In the genomic region with DNA sequence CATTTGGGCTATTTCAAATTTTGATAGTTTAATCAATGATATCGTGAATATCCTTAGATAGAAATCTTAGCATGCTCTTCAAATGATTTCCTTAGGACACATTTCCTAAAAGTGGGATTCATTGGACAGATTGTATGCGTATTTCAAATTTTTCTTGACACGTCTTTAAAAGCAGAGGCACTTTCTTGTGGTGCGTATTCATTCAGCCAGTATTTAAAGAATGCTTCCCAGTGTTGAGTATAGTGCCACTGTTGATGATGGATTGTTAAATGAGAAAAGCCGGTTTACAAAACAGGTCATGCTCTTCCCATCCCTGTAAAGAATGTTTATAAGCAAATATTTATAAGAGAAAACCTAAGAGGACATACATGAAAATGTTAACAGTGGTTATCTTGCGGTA, we compare ENCODE assay signal across 27 cellular contexts. TPM values are rescaled to one million over a fixed set of nuclear protein-coding genes. Genes with fewer than 3 reads are reported as not detected.
DNase-seq lines count a peak whose midpoint lies in the region; ATAC-seq, FAIRE-seq and TF ChIP-seq lines count a peak whose summit lies in the region.
"Had no signal": no experiment of that assay in that cellular context is flagged by ENCODE, and none has a peak within 500 bp of the region (broad histone marks: within the 10 kb centered on the region; RNA-seq: fewer than 3 reads in every experiment).

No MANE protein-coding gene starts in this region.

- peak overlapping the region; percentile 33 for H3K27ac Mint-ChIP-seq in type B pancreatic cell
- H3K27ac Mint-ChIP-seq: CD14-positive monocyte; CD4-positive, alpha-beta memory T cell; CD4-positive, CD25-positive, alpha-beta regulatory T cell had no signal

- H3K4me3 ChIP-seq in keratinocyte (ENCODE audit: control insufficient read depth in 2 of 3, extremely low read depth in 1 of 3, insufficient read depth in 2 of 3, low read depth in 1 of 3, low read length in 3 of 3) (no peak overlapping the region), OCI-LY7 (ENCODE audit: low read depth, low read length, poor library complexity, severe bottlenecking) (no peak overlapping the region)
- H3K4me3 ChIP-seq: BLaER1, GM12878 had no signal

- no peaks in the 10 kb centered on the region for H3K79me2 ChIP-seq in keratinocyte (ENCODE audit: control insufficient read depth, insufficient read depth, low read length)
- H3K79me2 ChIP-seq in OCI-LY7 (ENCODE audit: insufficient read depth, low read depth, low read length), result no peaks in the 10 kb centered on the region

- ATAC-seq in GM21786 (IDR thresholded peaks at IDR 0.05; ENCODE audit: unreplicated experiment), result no peak
- ATAC-seq: GM12878 had no signal

- peaks cover 3% of the 10 kb centered on the region for H3K4me1 ChIP-seq in keratinocyte (ENCODE audit: control insufficient read depth, extremely low read depth, insufficient read depth, low read length)
- H3K4me1 ChIP-seq in OCI-LY7 (ENCODE audit: insufficient read depth, low read length, poor library complexity, severe bottlenecking), result no peaks in the 10 kb centered on the region
- H3K4me1 ChIP-seq: BE2C, BLaER1 had no signal

- no peaks in the 10 kb centered on the region for H3K9me2 ChIP-seq in OCI-LY7 (ENCODE audit: insufficient read depth, low read length)

- H4K20me1 ChIP-seq in keratinocyte (ENCODE audit: control insufficient read depth, extremely low read depth, insufficient read depth, low read length) (no peaks in the 10 kb centered on the region), OCI-LY7 (ENCODE audit: insufficient read depth, low read length) (no peaks in the 10 kb centered on the region)
- H4K20me1 ChIP-seq: BLaER1 had no signal

- no peak overlapping the region for H3K4me3 Mint-ChIP-seq in type B pancreatic cell
- H3K4me3 Mint-ChIP-seq: CD14-positive monocyte; CD4-positive, alpha-beta memory T cell; CD4-positive, CD25-positive, alpha-beta regulatory T cell; CD8-positive, alpha-beta memory T cell had no signal

- dilution Hi-C loops in keratinocyte (cut with MboI; ENCODE audit: extremely low pct_ligation_motif_present, low sequenced_read_pairs), result no loop called here

- H3K27ac ChIP-seq in keratinocyte (ENCODE audit: control insufficient read depth, insufficient read depth, low read length), result no peak overlapping the region
- H3K27ac ChIP-seq in OCI-LY7 (ENCODE audit: low read depth, low read length, poor library complexity, severe bottlenecking), result no peak overlapping the region
- H3K27ac ChIP-seq: BLaER1 had no signal

- intact Hi-C loops in OCI-LY7 (cut with micrococcal nuclease; ENCODE audit: unreplicated experiment), result no loop called here

- FAIRE-seq in keratinocyte (lab: Jason Lieb, UNC), result peak; percentile 17
- FAIRE-seq: A204.1, GM12892, GM18507 had no signal

- H3K36me3 Mint-ChIP-seq in type B pancreatic cell, result peaks cover 27% of the 10 kb centered on the region

- CTCF ChIA-PET in OCI-LY7 (lab: Charles Lee; ENCODE audit: unreplicated experiment), result no interaction called here

- H3K4me2 ChIP-seq in keratinocyte (ENCODE audit: control insufficient read depth, extremely low read depth, insufficient read depth, low read depth, low read length) (no peak overlapping the region), OCI-LY7 (ENCODE audit: low read length) (no peak overlapping the region)
- H3K4me2 ChIP-seq: BLaER1 had no signal

- POLR2A ChIA-PET in OCI-LY7 (lab: Charles Lee), result no interaction called here

- H2AFZ ChIP-seq in keratinocyte (ENCODE audit: control insufficient read depth, low read length) (no peak overlapping the region), OCI-LY7 (ENCODE audit: low read length) (no peak overlapping the region)

- DNase-seq in amniotic epithelial cell (ENCODE audit: low read depth) (peak; percentile 78), keratinocyte (ENCODE audit: low read depth, low spot score) (no peak), type B pancreatic cell (ENCODE audit: extremely low spot score, unreplicated experiment) (no peak), OCI-LY7 (ENCODE audit: low spot score) (no peak)
- DNase-seq in stimulated activated CD4-positive, alpha-beta T cell treated with anti-CD3 and anti-CD28 coated beads, Interleukin-4, amount 100 ng/mL, for 4 hours, result no peak
- DNase-seq: 8988T; ACHN; BE2C; C1 segment of cervical spinal cord; CD4-positive, alpha-beta memory T cell; CD4-positive, CD25-positive, alpha-beta regulatory T cell; CD8-positive, alpha-beta memory T cell; COR-L47; DMS 273 treated with DMSO at 0.1 percent for 48 hours; DMS153; DMS53; DMS79; DND-41; EL; GDM1 had no signal

- no TSS peak for BruUV-seq in OCI-LY7 (replicated peaks; lab: Mats Ljungman, UMichigan)

- H3K27me3 ChIP-seq in keratinocyte (ENCODE audit: control insufficient read depth, extremely low read depth, insufficient read depth, low read length), result no peaks in the 10 kb centered on the region
- H3K27me3 ChIP-seq: BE2C, BLaER1 had no signal

- H3K9me1 ChIP-seq in keratinocyte (ENCODE audit: control insufficient read depth, extremely low read depth, insufficient read depth, low read length), result no peaks in the 10 kb centered on the region

- no peak overlapping the region for H3K9ac ChIP-seq in keratinocyte (ENCODE audit: control insufficient read depth, extremely low read depth, insufficient read depth, low read length)
- H3K9ac ChIP-seq: BLaER1 had no signal

- H3K36me3 ChIP-seq in keratinocyte (ENCODE audit: control insufficient read depth in 2 of 2, extremely low read depth in 1 of 2, insufficient read depth in 2 of 2, low read length in 2 of 2) (peaks cover 0 to 10% of the 10 kb centered on the region in 2 experiments), OCI-LY7 (ENCODE audit: insufficient read depth, low read length) (peaks cover 32% of the 10 kb centered on the region)
- H3K36me3 ChIP-seq: BE2C had no signal

- TF ChIP-seq CTCF in keratinocyte (optimal IDR thresholded peaks at IDR 0.05 in 1 of 3, IDR thresholded peaks at IDR 0.05 in 1 of 3, conservative IDR thresholded peaks at IDR 0.05 in 1 of 3; ENCODE audit: extremely low read depth in 1 of 3, insufficient read depth in 2 of 3, low read length in 3 of 3) (no peak), type B pancreatic cell (conservative IDR thresholded peaks at IDR 0.05) (no peak), OCI-LY7 (conservative IDR thresholded peaks at IDR 0.05; ENCODE audit: low read length) (no peak)

- peaks cover 4% of the 10 kb centered on the region for H3K4me1 Mint-ChIP-seq in type B pancreatic cell (ENCODE audit: unreplicated experiment)
- H3K4me1 Mint-ChIP-seq: CD14-positive monocyte; CD8-positive, alpha-beta memory T cell had no signal

- no peaks in the 10 kb centered on the region for H3K9me3 ChIP-seq in keratinocyte (ENCODE audit: control insufficient read depth, low read depth, low read length)
- H3K9me3 ChIP-seq in OCI-LY7 (ENCODE audit: low read length), result no peaks in the 10 kb centered on the region
- H3K9me3 ChIP-seq: BE2C, BLaER1 had no signal

- no peaks in the 10 kb centered on the region for H3K9me3 Mint-ChIP-seq in type B pancreatic cell
- H3K9me3 Mint-ChIP-seq: CD14-positive monocyte; CD4-positive, alpha-beta memory T cell; CD4-positive, CD25-positive, alpha-beta regulatory T cell; CD8-positive, alpha-beta memory T cell had no signal

- no peaks in the 10 kb centered on the region for H3K27me3 Mint-ChIP-seq in type B pancreatic cell
- H3K27me3 Mint-ChIP-seq: CD4-positive, alpha-beta memory T cell; CD4-positive, CD25-positive, alpha-beta regulatory T cell; CD8-positive, alpha-beta memory T cell had no signal

RNA-seq across cellular contexts. Expression of a gene that starts 15.1 kb away (rescaled TPM):
- 20.1 to 45.3 TPM (median 42.8 TPM) in 3 replicates for polyA plus RNA-seq in keratinocyte
- polyA plus RNA-seq in keratinocyte (2011; ENCODE audit: low read depth), result 34.6 TPM
- 35.4 and 48.1 TPM in 2 replicates for polyA plus RNA-seq in keratinocyte (2011; cell fraction: cytosol; rRNA removed)
- 20.7 and 29.4 TPM in 2 replicates for polyA plus RNA-seq in keratinocyte (2011; cell fraction: nucleus; rRNA removed)
- 50.2 and 66.3 TPM in 2 replicates for polyA plus RNA-seq in keratinocyte (2012; ENCODE audit: low replicate concordance)
- polyA minus RNA-seq in keratinocyte, result 0.98 to 5.3 TPM (median 1.4 TPM) in 3 replicates
- 18.8 TPM for polyA minus RNA-seq in keratinocyte (2011; cell fraction: cytosol; rRNA and poly(A)+ RNA removed)
- polyA minus RNA-seq in keratinocyte (2011; cell fraction: nucleus; rRNA and poly(A)+ RNA removed), result 5.0 and 5.4 TPM in 2 replicates
- total RNA-seq in type B pancreatic cell (ENCODE audit: low replicate concordance), result 53.8 and 55.1 TPM in 2 replicates
- total RNA-seq in OCI-LY7 (2014; rRNA removed; shearing (Covaris generic)), result 67.5 and 92.4 TPM in 2 replicates
- total RNA-seq in OCI-LY7 (2022), result 91.0 and 103 TPM in 2 replicates

RNA-seq across cellular contexts. Expression of a gene that starts 25.6 kb away (rescaled TPM):
- 8.1 to 9.1 TPM (median 8.6 TPM) in 3 replicates for polyA plus RNA-seq in keratinocyte
- 2.9 TPM for polyA plus RNA-seq in keratinocyte (2011; ENCODE audit: low read depth)
- polyA plus RNA-seq in keratinocyte (2011; cell fraction: cytosol; rRNA removed), result 7.4 and 15.7 TPM in 2 replicates
- 14.0 and 15.6 TPM in 2 replicates for polyA plus RNA-seq in keratinocyte (2011; cell fraction: nucleus; rRNA removed)
- polyA plus RNA-seq in keratinocyte (2012; ENCODE audit: low replicate concordance), result 6.1 and 7.3 TPM in 2 replicates
- polyA minus RNA-seq in keratinocyte, result 3.3 to 5.0 TPM (median 4.6 TPM) in 3 replicates
- 7.3 TPM for polyA minus RNA-seq in keratinocyte (2011; cell fraction: cytosol; rRNA and poly(A)+ RNA removed)
- 3.5 and 5.4 TPM in 2 replicates for polyA minus RNA-seq in keratinocyte (2011; cell fraction: nucleus; rRNA and poly(A)+ RNA removed)
- 15.3 and 17.4 TPM in 2 replicates for total RNA-seq in type B pancreatic cell (ENCODE audit: low replicate concordance)
- total RNA-seq in OCI-LY7 (2014; rRNA removed; shearing (Covaris generic)), result 13.5 and 17.6 TPM in 2 replicates
- total RNA-seq in OCI-LY7 (2022), result 23.6 and 30.5 TPM in 2 replicates
